In the genomic region with DNA sequence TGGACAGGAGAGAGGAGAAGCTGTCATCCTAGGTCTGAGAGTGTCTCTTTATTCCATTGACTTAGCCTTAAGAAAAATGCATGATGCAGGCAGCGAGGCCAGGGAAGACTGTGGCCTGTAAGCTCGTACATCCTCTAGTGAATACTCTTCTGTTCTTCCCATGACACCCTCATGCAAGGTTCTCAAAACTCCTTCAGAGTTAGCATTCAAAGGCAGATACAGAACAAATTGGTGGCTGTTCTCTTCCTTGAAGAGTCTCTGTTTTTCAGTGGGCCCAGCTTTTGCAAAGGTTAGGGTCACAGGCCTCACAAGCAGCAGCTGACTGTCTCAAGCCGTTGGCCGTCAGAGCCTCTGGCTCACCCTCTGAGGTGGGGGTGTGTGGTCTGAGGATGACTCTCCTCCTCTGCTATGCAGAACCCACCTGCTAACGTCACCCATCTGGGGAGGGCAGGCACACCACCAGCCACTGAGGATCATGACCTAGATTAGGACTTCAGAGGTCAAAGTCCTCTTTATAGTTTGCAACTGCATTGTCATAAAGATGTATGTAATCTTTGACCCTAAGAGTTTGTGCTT, we compare ENCODE assay signal across 25 cellular contexts. TPM values are rescaled to one million over a fixed set of nuclear protein-coding genes. Genes with fewer than 3 reads are reported as not detected.
"Had no signal": no experiment of that assay in that cellular context is flagged by ENCODE, and none has a peak within 500 bp of the region (broad histone marks: within the 10 kb centered on the region; RNA-seq: fewer than 3 reads in every experiment).

No MANE protein-coding gene starts in this region.

- H3K27me3 ChIP-seq: hepatocyte, neutrophil, ovary, right lobe of liver had no signal

- H3K36me3 Mint-ChIP-seq: activated naive CD4-positive, alpha-beta T cell treated with anti-CD3 and anti-CD28 coated beads, Interleukin-2, amount 10 ng/mL, durations not matched to agents 7 days and 5 days; immature natural killer cell; natural killer cell treated with Interleukin-12 subunit alpha and Interleukin-12 subunit beta and Interleukin-15 and Interleukin-18, amount 100 ng/mL, for 72 hours; T-cell had no signal

- DNase-seq: activated CD4-positive, alpha-beta T cell treated with anti-CD3 and anti-CD28 coated beads, Interleukin-2, amount 50 U/mL, for 48 hours; activated effector memory CD4-positive, alpha-beta T cell treated with anti-CD3 and anti-CD28 coated beads, Interleukin-2, amount 50 U/mL, for 16 hours; activated naive CD4-positive, alpha-beta T cell treated with anti-CD3 and anti-CD28 coated beads, Interleukin-2, amount 10 ng/mL, durations not matched to agents 7 days and 5 days; activated naive CD8-positive, alpha-beta T cell treated with anti-CD3 and anti-CD28 coated beads, Interleukin-2, amount 50 U/mL, for 24 hours; activated T-cell treated with anti-CD3 and anti-CD28 coated beads, Interleukin-2, amount 50 U/mL, for 72 hours; effector CD4-positive, alpha-beta T cell; foreskin fibroblast; immature natural killer cell; kidney glomerular epithelial cell; left ventricle myocardium superior; mammary epithelial cell; midbrain; ovary; right lobe of liver; stimulated activated CD4-positive, alpha-beta T cell treated with anti-CD3 and anti-CD28 coated beads, Interleukin-4, amount 100 ng/mL, for 1 hour; stimulated activated naive CD4-positive, alpha-beta T cell treated with Interleukin-2 at 50 U/mL for 16 hours; T-cell had no signal

- H3K9me3 Mint-ChIP-seq: activated naive CD8-positive, alpha-beta T cell treated with anti-CD3 and anti-CD28 coated beads, Interleukin-2, amount 50 U/mL, for 24 hours; activated T-cell treated with anti-CD3 and anti-CD28 coated beads, Interleukin-2, amount 50 U/mL, for 72 hours had no signal

- H3K4me3 Mint-ChIP-seq: activated naive CD4-positive, alpha-beta T cell treated with anti-CD3 and anti-CD28 coated beads, Interleukin-2, amount 10 ng/mL, durations not matched to agents 7 days and 5 days; activated naive CD8-positive, alpha-beta T cell treated with anti-CD3 and anti-CD28 coated beads, Interleukin-2, amount 50 U/mL, for 24 hours; activated T-cell treated with anti-CD3 and anti-CD28 coated beads, Interleukin-2, amount 50 U/mL, for 72 hours; brain; dendritic cell treated with granulocyte-macrophage colony-stimulating factor and Interleukin-4, amounts not matched to agents 40 ng/mL and 50 ng/mL, for 4 days; immature natural killer cell; natural killer cell treated with Interleukin-12 subunit alpha and Interleukin-12 subunit beta and Interleukin-15 and Interleukin-18, amount 100 ng/mL, for 72 hours; T-cell; type B pancreatic cell had no signal

- H3K9me3 ChIP-seq: neutrophil, ovary, right lobe of liver, thoracic aorta had no signal

- H3K27ac Mint-ChIP-seq: activated naive CD4-positive, alpha-beta T cell treated with anti-CD3 and anti-CD28 coated beads, Interleukin-2, amount 10 ng/mL, durations not matched to agents 7 days and 5 days; activated naive CD8-positive, alpha-beta T cell treated with anti-CD3 and anti-CD28 coated beads, Interleukin-2, amount 50 U/mL, for 24 hours; activated T-cell treated with anti-CD3 and anti-CD28 coated beads, Interleukin-2, amount 50 U/mL, for 72 hours; dendritic cell treated with granulocyte-macrophage colony-stimulating factor and Interleukin-4, amounts not matched to agents 40 ng/mL and 50 ng/mL, for 4 days; immature natural killer cell; natural killer cell treated with Interleukin-12 subunit alpha and Interleukin-12 subunit beta and Interleukin-15 and Interleukin-18, amount 100 ng/mL, for 72 hours; T-cell; type B pancreatic cell had no signal

- H3K27me3 Mint-ChIP-seq: activated naive CD4-positive, alpha-beta T cell treated with anti-CD3 and anti-CD28 coated beads, Interleukin-2, amount 10 ng/mL, durations not matched to agents 7 days and 5 days; activated naive CD8-positive, alpha-beta T cell treated with anti-CD3 and anti-CD28 coated beads, Interleukin-2, amount 50 U/mL, for 24 hours; brain; dendritic cell treated with granulocyte-macrophage colony-stimulating factor and Interleukin-4, amounts not matched to agents 40 ng/mL and 50 ng/mL, for 4 days; natural killer cell treated with Interleukin-12 subunit alpha and Interleukin-12 subunit beta and Interleukin-15 and Interleukin-18, amount 100 ng/mL, for 72 hours; T-cell had no signal

- H3K4me3 ChIP-seq: hepatocyte, ovary, right lobe of liver, thoracic aorta had no signal

- H3K36me3 ChIP-seq: neutrophil, ovary, right lobe of liver, thoracic aorta had no signal

- ATAC-seq: activated naive CD8-positive, alpha-beta T cell treated with anti-CD3 and anti-CD28 coated beads, Interleukin-2, amount 50 U/mL, for 24 hours; activated T-cell treated with anti-CD3 and anti-CD28 coated beads, Interleukin-2, amount 50 U/mL, for 72 hours; left ventricle myocardium superior; natural killer cell treated with Interleukin-12 subunit alpha and Interleukin-12 subunit beta and Interleukin-15 and Interleukin-18, amount 100 ng/mL, for 72 hours; right lobe of liver; T-cell had no signal

- H3K4me1 ChIP-seq: right lobe of liver had no signal

- H3K4me1 Mint-ChIP-seq: activated naive CD4-positive, alpha-beta T cell treated with anti-CD3 and anti-CD28 coated beads, Interleukin-2, amount 10 ng/mL, durations not matched to agents 7 days and 5 days; activated naive CD8-positive, alpha-beta T cell treated with anti-CD3 and anti-CD28 coated beads, Interleukin-2, amount 50 U/mL, for 24 hours; immature natural killer cell; T-cell had no signal

- H3K27ac ChIP-seq: hepatocyte, neutrophil, ovary, right lobe of liver, thoracic aorta had no signal

RNA-seq across cellular contexts. Expression of a gene that starts 15.1 kb away (rescaled TPM):
- total RNA-seq: activated T-cell treated with anti-CD3 and anti-CD28 coated beads, Interleukin-2, amount 50 U/mL, for 72 hours; mammary epithelial cell; natural killer cell treated with Interleukin-12 subunit alpha and Interleukin-12 subunit beta and Interleukin-15 and Interleukin-18, amount 100 ng/mL, for 72 hours; pulmonary artery endothelial cell had no signal
- polyA plus RNA-seq: immature natural killer cell, mammary epithelial cell had no signal
